ENCODE assay signal across 34 cellular contexts in the genomic region with DNA sequence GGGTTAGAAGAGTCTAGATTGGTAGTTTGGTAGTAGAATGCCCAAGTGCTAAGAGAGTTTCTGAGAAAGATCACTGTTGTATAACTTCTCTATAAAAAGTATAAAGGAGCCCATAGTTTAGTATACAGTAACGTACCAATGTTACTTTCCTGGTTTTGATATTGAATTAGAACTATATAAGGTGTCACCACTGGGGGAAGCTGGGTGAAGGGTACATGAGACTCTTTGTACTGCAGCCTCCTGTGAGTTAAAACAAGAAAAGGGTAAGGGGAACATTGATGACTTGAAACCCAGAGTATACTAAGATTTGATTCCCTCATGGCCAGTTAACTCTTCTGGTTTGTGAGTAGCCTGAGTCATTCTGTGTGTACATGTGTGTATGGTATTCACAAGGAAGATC.
"Had no signal": no experiment of that assay in that cellular context is flagged by ENCODE, and none has a peak within 500 bp of the region (broad histone marks: within the 10 kb centered on the region; RNA-seq: fewer than 3 reads in every experiment).

No MANE protein-coding gene starts in this region.

- DNase-seq: Karpas-422, Kasumi-1, MG63, MM.1S, MV-4-11, NCI-H1048, NCI-H1092, NCI-H1092 treated with DMSO at 0.1 percent for 48 hours, NCI-H1105, NCI-H1105 treated with DMSO at 0.1 percent for 48 hours, NCI-H1417, NCI-H1417 treated with DMSO at 0.1 percent for 48 hours, NCI-H1436, NCI-H1436 treated with DMSO at 0.1 percent for 48 hours, NCI-H146, NCI-H1694, NCI-H1694 treated with DMSO at 0.1 percent for 48 hours, NCI-H187, NCI-H187 treated with DMSO at 0.1 percent for 48 hours, NCI-H1930, NCI-H2029, NCI-H2029 treated with DMSO at 0.1 percent for 48 hours, NCI-H2081, NCI-H2081 treated with DMSO at 0.1 percent for 48 hours, NCI-H2107, NCI-H2171, NCI-H2171 treated with DMSO at 0.1 percent for 48 hours, NCI-H2227 treated with DMSO at 0.1 percent for 48 hours, NCI-H226, NCI-H345, NCI-H446, NCI-H446 treated with DMSO at 0.1 percent for 48 hours, NCI-H510A, NCI-H510A treated with DMSO at 0.1 percent for 48 hours had no signal

- H3K4me3 ChIP-seq: MG63 had no signal
